ENCODE assay signal across 1 cellular context in genomic region chr1:199794105-199794863, GRCh38.
TF ChIP-seq lines count a peak whose summit lies in the region.

No MANE protein-coding gene starts in this region.

TF ChIP-seq in K562, 482 proteins besides CTCF, POLR2A, EP300 and RAD21:
- TF ChIP-seq CEBPB (tag; IDR thresholded peaks at IDR 0.05) (peak; percentile 60), ZNF184 (CRISPR knock-in tag; IDR thresholded peaks at IDR 0.05) (no peak), CEBPG (CRISPR knock-in tag; IDR thresholded peaks at IDR 0.05) (no peak), CEBPG (tag; conservative IDR thresholded peaks at IDR 0.05 in 1 of 2, IDR thresholded peaks at IDR 0.05 in 1 of 2) (peak in 1 of 2 experiments; percentile 67; a peak in 2 of 4 replicates), CBX3 (IDR thresholded peaks at IDR 0.05; ENCODE audit: borderline replicate concordance in 1 of 2, low read length in 2 of 2) (no peak), TAL1 (IDR thresholded peaks at IDR 0.05) (no peak), JUN (IDR thresholded peaks at IDR 0.05; ENCODE audit: borderline replicate concordance, low read depth, low read length) (no peak), JUN (CRISPR knock-in tag; IDR thresholded peaks at IDR 0.05; ENCODE audit: borderline replicate concordance) (no peak), ZNF696 (CRISPR knock-in tag; conservative IDR thresholded peaks at IDR 0.05) (no peak), ZNF121 (CRISPR knock-in tag; conservative IDR thresholded peaks at IDR 0.05) (no peak), SMAD4 (CRISPR knock-in tag; conservative IDR thresholded peaks at IDR 0.05) (no peak), PML (IDR thresholded peaks at IDR 0.05; ENCODE audit: low read length) (no peak), ESRRB (CRISPR knock-in tag; IDR thresholded peaks at IDR 0.05; ENCODE audit: borderline replicate concordance) (no peak), HBP1 (CRISPR knock-in tag; IDR thresholded peaks at IDR 0.05) (no peak), GATAD2A (IDR thresholded peaks at IDR 0.05) (no peak), ATF1 (CRISPR knock-in tag; IDR thresholded peaks at IDR 0.05) (no peak), ATF1 (tag; IDR thresholded peaks at IDR 0.05) (no peak)
- TF ChIP-seq, protein P1, sequence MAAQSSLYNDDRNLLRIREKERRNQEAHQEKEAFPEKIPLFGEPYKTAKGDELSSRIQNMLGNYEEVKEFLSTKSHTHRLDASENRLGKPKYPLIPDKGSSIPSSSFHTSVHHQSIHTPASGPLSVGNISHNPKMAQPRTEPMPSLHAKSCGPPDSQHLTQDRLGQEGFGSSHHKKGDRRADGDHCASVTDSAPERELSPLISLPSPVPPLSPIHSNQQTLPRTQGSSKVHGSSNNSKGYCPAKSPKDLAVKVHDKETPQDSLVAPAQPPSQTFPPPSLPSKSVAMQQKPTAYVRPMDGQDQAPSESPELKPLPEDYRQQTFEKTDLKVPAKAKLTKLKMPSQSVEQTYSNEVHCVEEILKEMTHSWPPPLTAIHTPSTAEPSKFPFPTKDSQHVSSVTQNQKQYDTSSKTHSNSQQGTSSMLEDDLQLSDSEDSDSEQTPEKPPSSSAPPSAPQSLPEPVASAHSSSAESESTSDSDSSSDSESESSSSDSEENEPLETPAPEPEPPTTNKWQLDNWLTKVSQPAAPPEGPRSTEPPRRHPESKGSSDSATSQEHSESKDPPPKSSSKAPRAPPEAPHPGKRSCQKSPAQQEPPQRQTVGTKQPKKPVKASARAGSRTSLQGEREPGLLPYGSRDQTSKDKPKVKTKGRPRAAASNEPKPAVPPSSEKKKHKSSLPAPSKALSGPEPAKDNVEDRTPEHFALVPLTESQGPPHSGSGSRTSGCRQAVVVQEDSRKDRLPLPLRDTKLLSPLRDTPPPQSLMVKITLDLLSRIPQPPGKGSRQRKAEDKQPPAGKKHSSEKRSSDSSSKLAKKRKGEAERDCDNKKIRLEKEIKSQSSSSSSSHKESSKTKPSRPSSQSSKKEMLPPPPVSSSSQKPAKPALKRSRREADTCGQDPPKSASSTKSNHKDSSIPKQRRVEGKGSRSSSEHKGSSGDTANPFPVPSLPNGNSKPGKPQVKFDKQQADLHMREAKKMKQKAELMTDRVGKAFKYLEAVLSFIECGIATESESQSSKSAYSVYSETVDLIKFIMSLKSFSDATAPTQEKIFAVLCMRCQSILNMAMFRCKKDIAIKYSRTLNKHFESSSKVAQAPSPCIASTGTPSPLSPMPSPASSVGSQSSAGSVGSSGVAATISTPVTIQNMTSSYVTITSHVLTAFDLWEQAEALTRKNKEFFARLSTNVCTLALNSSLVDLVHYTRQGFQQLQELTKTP (IDR thresholded peaks at IDR 0.05; ENCODE audit: low read depth in 1 of 2, partially characterized antibody in 2 of 2): no peak
- TF ChIP-seq, protein P2, sequence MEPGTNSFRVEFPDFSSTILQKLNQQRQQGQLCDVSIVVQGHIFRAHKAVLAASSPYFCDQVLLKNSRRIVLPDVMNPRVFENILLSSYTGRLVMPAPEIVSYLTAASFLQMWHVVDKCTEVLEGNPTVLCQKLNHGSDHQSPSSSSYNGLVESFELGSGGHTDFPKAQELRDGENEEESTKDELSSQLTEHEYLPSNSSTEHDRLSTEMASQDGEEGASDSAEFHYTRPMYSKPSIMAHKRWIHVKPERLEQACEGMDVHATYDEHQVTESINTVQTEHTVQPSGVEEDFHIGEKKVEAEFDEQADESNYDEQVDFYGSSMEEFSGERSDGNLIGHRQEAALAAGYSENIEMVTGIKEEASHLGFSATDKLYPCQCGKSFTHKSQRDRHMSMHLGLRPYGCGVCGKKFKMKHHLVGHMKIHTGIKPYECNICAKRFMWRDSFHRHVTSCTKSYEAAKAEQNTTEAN (CRISPR knock-in tag; IDR thresholded peaks at IDR 0.05): no peak
- TF ChIP-seq, protein P3, sequence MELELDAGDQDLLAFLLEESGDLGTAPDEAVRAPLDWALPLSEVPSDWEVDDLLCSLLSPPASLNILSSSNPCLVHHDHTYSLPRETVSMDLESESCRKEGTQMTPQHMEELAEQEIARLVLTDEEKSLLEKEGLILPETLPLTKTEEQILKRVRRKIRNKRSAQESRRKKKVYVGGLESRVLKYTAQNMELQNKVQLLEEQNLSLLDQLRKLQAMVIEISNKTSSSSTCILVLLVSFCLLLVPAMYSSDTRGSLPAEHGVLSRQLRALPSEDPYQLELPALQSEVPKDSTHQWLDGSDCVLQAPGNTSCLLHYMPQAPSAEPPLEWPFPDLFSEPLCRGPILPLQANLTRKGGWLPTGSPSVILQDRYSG (tag; conservative IDR thresholded peaks at IDR 0.05; ENCODE audit: low read depth): no peak
